ENCODE assay signal across 9 cellular contexts in genomic region chr17:36937001-36937960, GRCh38. TPM values are rescaled to one million over a fixed set of nuclear protein-coding genes. Genes with fewer than 3 reads are reported as not detected.
DNase-seq lines count a peak whose midpoint lies in the region; ATAC-seq and TF ChIP-seq lines count a peak whose summit lies in the region.
"Had no signal": no experiment of that assay in that cellular context is flagged by ENCODE, and none has a peak within 500 bp of the region (broad histone marks: within the 10 kb centered on the region; RNA-seq: fewer than 3 reads in every experiment).

LHX1 (plus strand) TSS chr17:36937475; CDS start chr17:36938198, 723 bp downstream.

- H3K27me3 Mint-ChIP-seq in stimulated activated naive CD8-positive, alpha-beta T cell treated with anti-CD3 and anti-CD28 coated beads, Interleukin-15, Interleukin-2, amounts not matched to agents 100 ng/mL and 50 ng/mL, for 24 hours, result peaks cover 84% of the 10 kb centered on the region
- H3K27me3 Mint-ChIP-seq in activated T-cell treated with anti-CD3 and anti-CD28 coated beads, Interleukin-2, amount 50 U/mL, for 24 hours, result peaks cover 95% of the 10 kb centered on the region

- peak within 1 kb of the TSS; percentile 61 for H3K4me3 ChIP-seq in kidney epithelial cell (ENCODE audit: low read depth, low read length)

- peaks cover 8% of the 10 kb centered on the region for H3K36me3 ChIP-seq in kidney epithelial cell (ENCODE audit: control insufficient read depth, insufficient read depth, low read length)

- ATAC-seq in stimulated activated naive CD8-positive, alpha-beta T cell treated with anti-CD3 and anti-CD28 coated beads, Interleukin-15, Interleukin-2, amounts not matched to agents 100 U/mL and 50 U/mL, for 24 hours, result no peak
- no peak for ATAC-seq in GM19452 (IDR thresholded peaks at IDR 0.05; ENCODE audit: unreplicated experiment)

- POLR2A ChIA-PET in GM10248 (lab: Yijun Ruan, JAX), result interaction anchor here (0.6 kb wide), 1 partner anchor 377 kb away, joined by 3 read pairs; no protein-coding TSS in a partner anchor

- H3K9me3 Mint-ChIP-seq in stimulated activated naive CD8-positive, alpha-beta T cell treated with anti-CD3 and anti-CD28 coated beads, Interleukin-15, Interleukin-2, amounts not matched to agents 100 ng/mL and 50 ng/mL, for 24 hours, result no peaks in the 10 kb centered on the region
- H3K9me3 Mint-ChIP-seq in activated T-cell treated with anti-CD3 and anti-CD28 coated beads, Interleukin-2, amount 50 U/mL, for 24 hours, result no peaks in the 10 kb centered on the region

- H3K27me3 ChIP-seq in kidney epithelial cell (ENCODE audit: control insufficient read depth, insufficient read depth, low read length), result no peaks in the 10 kb centered on the region

- CTCF ChIA-PET in GM10248 (lab: Yijun Ruan, JAX), result interaction anchor here (0.7 to 1.4 kb wide), 3 partner anchors 12 to 436 kb away, joined by 3 read pairs; no protein-coding TSS in a partner anchor

- peaks cover 75% of the 10 kb centered on the region for H3K4me1 Mint-ChIP-seq in stimulated activated naive CD8-positive, alpha-beta T cell treated with anti-CD3 and anti-CD28 coated beads, Interleukin-15, Interleukin-2, amounts not matched to agents 100 ng/mL and 50 ng/mL, for 24 hours (ENCODE audit: low read depth)
- peaks cover 78% of the 10 kb centered on the region for H3K4me1 Mint-ChIP-seq in activated T-cell treated with anti-CD3 and anti-CD28 coated beads, Interleukin-2, amount 50 U/mL, for 24 hours (ENCODE audit: low read depth)

- peak within 1 kb of the TSS; percentile 70 for H3K4me3 Mint-ChIP-seq in stimulated activated naive CD8-positive, alpha-beta T cell treated with anti-CD3 and anti-CD28 coated beads, Interleukin-15, Interleukin-2, amounts not matched to agents 100 ng/mL and 50 ng/mL, for 24 hours
- peak within 1 kb of the TSS; percentile 66 for H3K4me3 Mint-ChIP-seq in activated T-cell treated with anti-CD3 and anti-CD28 coated beads, Interleukin-2, amount 50 U/mL, for 24 hours

- no peaks in the 10 kb centered on the region for H3K36me3 Mint-ChIP-seq in stimulated activated naive CD8-positive, alpha-beta T cell treated with anti-CD3 and anti-CD28 coated beads, Interleukin-15, Interleukin-2, amounts not matched to agents 100 ng/mL and 50 ng/mL, for 24 hours (ENCODE audit: low read depth)
- no peaks in the 10 kb centered on the region for H3K36me3 Mint-ChIP-seq in activated T-cell treated with anti-CD3 and anti-CD28 coated beads, Interleukin-2, amount 50 U/mL, for 24 hours (ENCODE audit: low read depth)

- no peak for TF ChIP-seq CTCF in kidney epithelial cell (IDR thresholded peaks at IDR 0.05; ENCODE audit: insufficient read depth, low read length, poor library complexity, severe bottlenecking)
- TF ChIP-seq CTCF in GM10248 (IDR thresholded peaks at IDR 0.05; ENCODE audit: control extremely low read depth, extremely low read depth, low read depth, missing control alignments), result no peak

- no peak for DNase-seq in stimulated activated naive CD8-positive, alpha-beta T cell treated with anti-CD3 and anti-CD28 coated beads, Interleukin-15, Interleukin-2, amounts not matched to agents 100 U/mL and 50 U/mL, for 24 hours
- DNase-seq in activated T-cell treated with anti-CD3 and anti-CD28 coated beads, Interleukin-2, amount 50 U/mL, for 24 hours, result peak; percentile 44
- DNase-seq in kidney epithelial cell (ENCODE audit: low read depth), result no peak
- DNase-seq in NCI-H524 treated with DMSO at 0.1 percent for 48 hours (lab: John Stamatoyannopoulos, UW), result no peak
- DNase-seq in stimulated activated CD4-positive, alpha-beta T cell treated with anti-CD3 and anti-CD28 coated beads, Interleukin-4, amount 100 ng/mL, for 4 hours, result no peak
- no peak for DNase-seq in GM10248 (ENCODE audit: extremely low spot score)

- peak within 1 kb of the TSS; percentile 52 for H3K27ac Mint-ChIP-seq in stimulated activated naive CD8-positive, alpha-beta T cell treated with anti-CD3 and anti-CD28 coated beads, Interleukin-15, Interleukin-2, amounts not matched to agents 100 ng/mL and 50 ng/mL, for 24 hours
- peak within 1 kb of the TSS; percentile 48 for H3K27ac Mint-ChIP-seq in activated T-cell treated with anti-CD3 and anti-CD28 coated beads, Interleukin-2, amount 50 U/mL, for 24 hours

RNA-seq across cellular contexts. Expression of gene LHX1, which starts in this region (rescaled TPM):
- 39.2 and 44.3 TPM in 2 replicates for total RNA-seq in kidney epithelial cell
- total RNA-seq: bronchial epithelial cell had no signal
